ENCODE assay signal across 1 cellular context in the genomic region with DNA sequence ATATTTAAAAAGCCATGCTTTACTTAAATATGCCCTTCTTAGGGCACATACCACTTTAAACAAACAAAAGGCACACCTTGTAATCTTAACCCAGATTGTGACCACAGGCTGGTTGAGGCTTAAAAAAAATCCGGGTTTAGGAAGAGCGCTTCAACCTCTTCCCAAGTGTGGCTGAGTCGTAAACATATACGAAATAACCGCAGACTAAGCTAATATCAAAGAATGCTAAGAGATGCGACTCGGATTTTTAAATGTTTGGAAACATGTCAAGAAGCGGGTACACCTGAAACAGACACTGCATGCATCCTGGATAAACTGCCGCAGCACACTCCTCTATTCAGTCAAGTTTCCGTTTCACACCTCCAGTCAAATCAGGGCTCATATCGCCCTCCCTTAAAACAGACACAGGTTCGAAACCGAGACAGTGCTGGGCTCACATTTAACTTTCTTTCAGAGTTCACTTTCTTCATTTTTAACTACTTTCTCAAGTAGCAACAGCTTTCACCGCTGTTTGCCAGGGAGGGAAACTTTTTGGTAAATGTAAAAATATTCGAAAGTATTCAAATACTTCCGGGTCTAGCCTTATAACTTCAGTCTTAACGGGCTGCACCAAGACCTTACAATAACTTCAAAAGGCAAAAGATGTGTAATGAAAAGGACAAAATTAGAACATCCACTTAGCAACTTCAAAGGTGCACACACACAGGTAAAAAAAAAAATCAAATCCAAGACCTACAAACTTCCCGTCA.
TF ChIP-seq lines count a peak whose summit lies in the region.

No MANE protein-coding gene starts in this region.

TF ChIP-seq in HEK293, 187 proteins besides CTCF, POLR2A, EP300 and RAD21 (continued from another document):
- TF ChIP-seq, protein P1, sequence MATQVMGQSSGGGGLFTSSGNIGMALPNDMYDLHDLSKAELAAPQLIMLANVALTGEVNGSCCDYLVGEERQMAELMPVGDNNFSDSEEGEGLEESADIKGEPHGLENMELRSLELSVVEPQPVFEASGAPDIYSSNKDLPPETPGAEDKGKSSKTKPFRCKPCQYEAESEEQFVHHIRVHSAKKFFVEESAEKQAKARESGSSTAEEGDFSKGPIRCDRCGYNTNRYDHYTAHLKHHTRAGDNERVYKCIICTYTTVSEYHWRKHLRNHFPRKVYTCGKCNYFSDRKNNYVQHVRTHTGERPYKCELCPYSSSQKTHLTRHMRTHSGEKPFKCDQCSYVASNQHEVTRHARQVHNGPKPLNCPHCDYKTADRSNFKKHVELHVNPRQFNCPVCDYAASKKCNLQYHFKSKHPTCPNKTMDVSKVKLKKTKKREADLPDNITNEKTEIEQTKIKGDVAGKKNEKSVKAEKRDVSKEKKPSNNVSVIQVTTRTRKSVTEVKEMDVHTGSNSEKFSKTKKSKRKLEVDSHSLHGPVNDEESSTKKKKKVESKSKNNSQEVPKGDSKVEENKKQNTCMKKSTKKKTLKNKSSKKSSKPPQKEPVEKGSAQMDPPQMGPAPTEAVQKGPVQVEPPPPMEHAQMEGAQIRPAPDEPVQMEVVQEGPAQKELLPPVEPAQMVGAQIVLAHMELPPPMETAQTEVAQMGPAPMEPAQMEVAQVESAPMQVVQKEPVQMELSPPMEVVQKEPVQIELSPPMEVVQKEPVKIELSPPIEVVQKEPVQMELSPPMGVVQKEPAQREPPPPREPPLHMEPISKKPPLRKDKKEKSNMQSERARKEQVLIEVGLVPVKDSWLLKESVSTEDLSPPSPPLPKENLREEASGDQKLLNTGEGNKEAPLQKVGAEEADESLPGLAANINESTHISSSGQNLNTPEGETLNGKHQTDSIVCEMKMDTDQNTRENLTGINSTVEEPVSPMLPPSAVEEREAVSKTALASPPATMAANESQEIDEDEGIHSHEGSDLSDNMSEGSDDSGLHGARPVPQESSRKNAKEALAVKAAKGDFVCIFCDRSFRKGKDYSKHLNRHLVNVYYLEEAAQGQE (tag by site-specific recombination; IDR thresholded peaks at IDR 0.05), result no peak
- peak; percentile 39; the same call in 1 of the 2 replicates for TF ChIP-seq ZNF561 (tag by site-specific recombination; IDR thresholded peaks at IDR 0.05; ENCODE audit: borderline replicate concordance)
- TF ChIP-seq, protein P2, sequence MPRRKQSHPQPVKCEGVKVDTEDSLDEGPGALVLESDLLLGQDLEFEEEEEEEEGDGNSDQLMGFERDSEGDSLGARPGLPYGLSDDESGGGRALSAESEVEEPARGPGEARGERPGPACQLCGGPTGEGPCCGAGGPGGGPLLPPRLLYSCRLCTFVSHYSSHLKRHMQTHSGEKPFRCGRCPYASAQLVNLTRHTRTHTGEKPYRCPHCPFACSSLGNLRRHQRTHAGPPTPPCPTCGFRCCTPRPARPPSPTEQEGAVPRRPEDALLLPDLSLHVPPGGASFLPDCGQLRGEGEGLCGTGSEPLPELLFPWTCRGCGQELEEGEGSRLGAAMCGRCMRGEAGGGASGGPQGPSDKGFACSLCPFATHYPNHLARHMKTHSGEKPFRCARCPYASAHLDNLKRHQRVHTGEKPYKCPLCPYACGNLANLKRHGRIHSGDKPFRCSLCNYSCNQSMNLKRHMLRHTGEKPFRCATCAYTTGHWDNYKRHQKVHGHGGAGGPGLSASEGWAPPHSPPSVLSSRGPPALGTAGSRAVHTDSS (tag by site-specific recombination; IDR thresholded peaks at IDR 0.05), result 0 out of 2 replicates have a peak, but pooled peaks have one; percentile 6
- TF ChIP-seq, protein P3, sequence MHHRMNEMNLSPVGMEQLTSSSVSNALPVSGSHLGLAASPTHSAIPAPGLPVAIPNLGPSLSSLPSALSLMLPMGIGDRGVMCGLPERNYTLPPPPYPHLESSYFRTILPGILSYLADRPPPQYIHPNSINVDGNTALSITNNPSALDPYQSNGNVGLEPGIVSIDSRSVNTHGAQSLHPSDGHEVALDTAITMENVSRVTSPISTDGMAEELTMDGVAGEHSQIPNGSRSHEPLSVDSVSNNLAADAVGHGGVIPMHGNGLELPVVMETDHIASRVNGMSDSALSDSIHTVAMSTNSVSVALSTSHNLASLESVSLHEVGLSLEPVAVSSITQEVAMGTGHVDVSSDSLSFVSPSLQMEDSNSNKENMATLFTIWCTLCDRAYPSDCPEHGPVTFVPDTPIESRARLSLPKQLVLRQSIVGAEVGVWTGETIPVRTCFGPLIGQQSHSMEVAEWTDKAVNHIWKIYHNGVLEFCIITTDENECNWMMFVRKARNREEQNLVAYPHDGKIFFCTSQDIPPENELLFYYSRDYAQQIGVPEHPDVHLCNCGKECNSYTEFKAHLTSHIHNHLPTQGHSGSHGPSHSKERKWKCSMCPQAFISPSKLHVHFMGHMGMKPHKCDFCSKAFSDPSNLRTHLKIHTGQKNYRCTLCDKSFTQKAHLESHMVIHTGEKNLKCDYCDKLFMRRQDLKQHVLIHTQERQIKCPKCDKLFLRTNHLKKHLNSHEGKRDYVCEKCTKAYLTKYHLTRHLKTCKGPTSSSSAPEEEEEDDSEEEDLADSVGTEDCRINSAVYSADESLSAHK (tag by site-specific recombination; IDR thresholded peaks at IDR 0.05), result peak; percentile 96
- TF ChIP-seq ZEB2 (tag by site-specific recombination; IDR thresholded peaks at IDR 0.05), result no peak
- no peak for TF ChIP-seq ZBTB17 (tag by site-specific recombination; IDR thresholded peaks at IDR 0.05)
- TF ChIP-seq ZBTB8A (tag by site-specific recombination; IDR thresholded peaks at IDR 0.05), result peak; percentile 59
- TF ChIP-seq, protein P4, sequence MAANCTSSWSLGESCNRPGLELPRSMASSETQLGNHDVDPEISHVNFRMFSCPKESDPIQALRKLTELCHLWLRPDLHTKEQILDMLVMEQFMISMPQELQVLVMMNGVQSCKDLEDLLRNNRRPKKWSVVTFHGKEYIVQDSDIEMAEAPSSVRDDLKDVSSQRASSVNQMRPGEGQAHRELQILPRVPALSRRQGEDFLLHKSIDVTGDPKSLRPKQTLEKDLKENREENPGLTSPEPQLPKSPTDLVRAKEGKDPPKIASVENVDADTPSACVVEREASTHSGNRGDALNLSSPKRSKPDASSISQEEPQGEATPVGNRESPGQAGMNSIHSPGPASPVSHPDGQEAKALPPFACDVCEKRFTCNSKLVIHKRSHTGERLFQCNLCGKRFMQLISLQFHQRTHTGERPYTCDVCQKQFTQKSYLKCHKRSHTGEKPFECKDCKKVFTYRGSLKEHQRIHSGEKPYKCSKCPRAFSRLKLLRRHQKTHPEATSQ (tag by site-specific recombination; IDR thresholded peaks at IDR 0.05), result no peak
- TF ChIP-seq PRDM1 (tag by site-specific recombination; IDR thresholded peaks at IDR 0.05), result peak; percentile 99
- TF ChIP-seq ZNF24 (tag by site-specific recombination; IDR thresholded peaks at IDR 0.05), result 0 out of 2 replicates have a peak, but pooled peaks have one; percentile 10
- TF ChIP-seq, protein P5, sequence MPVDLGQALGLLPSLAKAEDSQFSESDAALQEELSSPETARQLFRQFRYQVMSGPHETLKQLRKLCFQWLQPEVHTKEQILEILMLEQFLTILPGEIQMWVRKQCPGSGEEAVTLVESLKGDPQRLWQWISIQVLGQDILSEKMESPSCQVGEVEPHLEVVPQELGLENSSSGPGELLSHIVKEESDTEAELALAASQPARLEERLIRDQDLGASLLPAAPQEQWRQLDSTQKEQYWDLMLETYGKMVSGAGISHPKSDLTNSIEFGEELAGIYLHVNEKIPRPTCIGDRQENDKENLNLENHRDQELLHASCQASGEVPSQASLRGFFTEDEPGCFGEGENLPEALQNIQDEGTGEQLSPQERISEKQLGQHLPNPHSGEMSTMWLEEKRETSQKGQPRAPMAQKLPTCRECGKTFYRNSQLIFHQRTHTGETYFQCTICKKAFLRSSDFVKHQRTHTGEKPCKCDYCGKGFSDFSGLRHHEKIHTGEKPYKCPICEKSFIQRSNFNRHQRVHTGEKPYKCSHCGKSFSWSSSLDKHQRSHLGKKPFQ (tag by site-specific recombination; IDR thresholded peaks at IDR 0.05), result peak; percentile 68
- TF ChIP-seq, protein P6, sequence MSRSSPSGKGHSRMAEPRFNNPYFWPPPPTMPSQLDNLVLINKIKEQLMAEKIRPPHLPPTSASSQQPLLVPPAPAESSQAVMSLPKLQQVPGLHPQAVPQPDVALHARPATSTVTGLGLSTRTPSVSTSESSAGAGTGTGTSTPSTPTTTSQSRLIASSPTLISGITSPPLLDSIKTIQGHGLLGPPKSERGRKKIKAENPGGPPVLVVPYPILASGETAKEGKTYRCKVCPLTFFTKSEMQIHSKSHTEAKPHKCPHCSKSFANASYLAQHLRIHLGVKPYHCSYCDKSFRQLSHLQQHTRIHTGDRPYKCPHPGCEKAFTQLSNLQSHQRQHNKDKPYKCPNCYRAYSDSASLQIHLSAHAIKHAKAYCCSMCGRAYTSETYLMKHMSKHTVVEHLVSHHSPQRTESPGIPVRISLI (tag by site-specific recombination; IDR thresholded peaks at IDR 0.05), result 0 out of 2 replicates have a peak, but pooled peaks have one; percentile 10
